21 cellular contexts compared by ENCODE assay signal in genomic region chr5:170640731-170641588, GRCh38.
"Had no signal": no experiment of that assay in that cellular context is flagged by ENCODE, and none has a peak within 500 bp of the region (broad histone marks: within the 10 kb centered on the region; RNA-seq: fewer than 3 reads in every experiment).

No MANE protein-coding gene starts in this region.

- H3K27ac Mint-ChIP-seq: activated B cell treated with CpG ODN at 0.5 μM for 24 hours; activated CD4-positive, alpha-beta T cell treated with anti-CD3 and anti-CD28 coated beads for 36 hours; activated naive CD8-positive, alpha-beta T cell treated with anti-CD3 and anti-CD28 coated beads, Interleukin-2, amount 50 U/mL, for 24 hours; activated T-cell treated with anti-CD3 and anti-CD28 coated beads, Interleukin-2, amount 50 U/mL, for 72 hours; naive thymus-derived CD4-positive, alpha-beta T cell had no signal

- H3K9me3 ChIP-seq: lower lobe of right lung, testis, uterus had no signal

- H3K36me3 Mint-ChIP-seq: naive thymus-derived CD4-positive, alpha-beta T cell; neural progenitor cell had no signal

- H3K4me3 ChIP-seq: lower lobe of right lung, neural progenitor cell, testis, uterus had no signal

- ATAC-seq: activated CD4-positive, alpha-beta T cell treated with anti-CD3 and anti-CD28 coated beads for 36 hours; activated naive CD8-positive, alpha-beta T cell treated with anti-CD3 and anti-CD28 coated beads, Interleukin-2, amount 50 U/mL, for 24 hours; activated T-cell treated with anti-CD3 and anti-CD28 coated beads, Interleukin-2, amount 50 U/mL, for 72 hours; foreskin keratinocyte; left lobe of liver; lower lobe of right lung; naive thymus-derived CD4-positive, alpha-beta T cell had no signal

- H3K9me3 Mint-ChIP-seq: activated B cell treated with CpG ODN at 0.5 μM for 24 hours; activated naive CD8-positive, alpha-beta T cell treated with anti-CD3 and anti-CD28 coated beads, Interleukin-2, amount 50 U/mL, for 24 hours; activated T-cell treated with anti-CD3 and anti-CD28 coated beads, Interleukin-2, amount 50 U/mL, for 72 hours; neural progenitor cell had no signal

- H3K4me1 ChIP-seq: foreskin keratinocyte, lower lobe of right lung, neural progenitor cell, testis, uterus had no signal

- DNase-seq: activated B cell treated with CpG ODN at 0.5 μM for 24 hours; activated CD4-positive, alpha-beta T cell treated with anti-CD3 and anti-CD28 coated beads for 36 hours; activated CD4-positive, alpha-beta T cell treated with anti-CD3 and anti-CD28 coated beads, Interleukin-2, amount 50 U/mL, for 4 hours; activated gamma-delta T cell; activated naive CD4-positive, alpha-beta T cell treated with anti-CD3 and anti-CD28 coated beads, Interleukin-2, amount 50 U/mL, for 16 hours; activated naive CD8-positive, alpha-beta T cell treated with anti-CD3 and anti-CD28 coated beads, Interleukin-2, amount 50 U/mL, for 24 hours; activated T-cell treated with anti-CD3 and anti-CD28 coated beads, Interleukin-2, amount 50 U/mL, for 72 hours; dermis blood vessel endothelial cell; effector CD8-positive, alpha-beta T cell; foreskin keratinocyte; lower lobe of right lung; mesendoderm; naive thymus-derived CD4-positive, alpha-beta T cell; stimulated activated CD4-positive, alpha-beta T cell treated with anti-CD3 and anti-CD28 coated beads, Interleukin-4, amount 100 ng/mL, for 1 hour; stimulated activated naive CD4-positive, alpha-beta T cell; T-helper 9 cell; testis; trophoblast cell; uterus had no signal

- H3K4me1 Mint-ChIP-seq: activated B cell treated with CpG ODN at 0.5 μM for 24 hours; activated CD4-positive, alpha-beta T cell treated with anti-CD3 and anti-CD28 coated beads for 36 hours; activated naive CD8-positive, alpha-beta T cell treated with anti-CD3 and anti-CD28 coated beads, Interleukin-2, amount 50 U/mL, for 24 hours had no signal

- H2AFZ ChIP-seq: neural progenitor cell had no signal

- H3K4me3 Mint-ChIP-seq: activated B cell treated with CpG ODN at 0.5 μM for 24 hours; activated CD4-positive, alpha-beta T cell treated with anti-CD3 and anti-CD28 coated beads for 36 hours; activated naive CD8-positive, alpha-beta T cell treated with anti-CD3 and anti-CD28 coated beads, Interleukin-2, amount 50 U/mL, for 24 hours; activated T-cell treated with anti-CD3 and anti-CD28 coated beads, Interleukin-2, amount 50 U/mL, for 72 hours; naive thymus-derived CD4-positive, alpha-beta T cell; neural progenitor cell had no signal

- H3K27ac ChIP-seq: foreskin keratinocyte, lower lobe of right lung, neural progenitor cell, testis, uterus had no signal

- H3K36me3 ChIP-seq: lower lobe of right lung, neural progenitor cell, uterus had no signal

- H3K9ac ChIP-seq: neural progenitor cell had no signal

- H3K27me3 ChIP-seq: neural progenitor cell, testis, uterus had no signal

- H3K4me2 ChIP-seq: neural progenitor cell had no signal
